In genomic region chr22:27223317-27224177, GRCh38 we compare ENCODE assay signal across 13 cellular contexts.
DNase-seq lines count a peak whose midpoint lies in the region; ATAC-seq and TF ChIP-seq lines count a peak whose summit lies in the region.
"Had no signal": no experiment of that assay in that cellular context is flagged by ENCODE, and none has a peak within 500 bp of the region (broad histone marks: within the 10 kb centered on the region; RNA-seq: fewer than 3 reads in every experiment).

No MANE protein-coding gene starts in this region.

- POLR2A ChIA-PET in PC-3 (lab: Charles Lee; ENCODE audit: unreplicated experiment) = no interaction called here

- no peaks in the 10 kb centered on the region for H3K79me2 ChIP-seq in PC-3 (ENCODE audit: low read length)

- intact Hi-C loops in PC-3 (cut with micrococcal nuclease) = no loop called here
- intact Hi-C loops in sigmoid colon (cut with DNase I) = no loop called here
- intact Hi-C loops in gastrocnemius medialis (cut with DNase I; ENCODE audit: low total_unique reads) = no loop called here
- intact Hi-C loops in prostate gland (cut with DNase I) = no loop called here

- no peak for TF ChIP-seq EP300 in sigmoid colon (IDR thresholded peaks at IDR 0.05)

- no peaks in the 10 kb centered on the region for H3K9me2 ChIP-seq in PC-3 (replicated peaks; ENCODE audit: low read length)

- no TSS peak for BruUV-seq in PC-3 (replicated peaks; lab: Mats Ljungman, UMichigan)

- no peaks in the 10 kb centered on the region for H3K9me3 ChIP-seq in PC-3 (ENCODE audit: low read length)
- H3K9me3 ChIP-seq in sigmoid colon = no peaks in the 10 kb centered on the region
- no peaks in the 10 kb centered on the region for H3K9me3 ChIP-seq in gastrocnemius medialis
- no peaks in the 10 kb centered on the region for H3K9me3 ChIP-seq in prostate gland

- H3K36me3 ChIP-seq in PC-3 (ENCODE audit: low read depth, low read length) (no peaks in the 10 kb centered on the region), sigmoid colon (no peaks in the 10 kb centered on the region), gastrocnemius medialis (no peaks in the 10 kb centered on the region), prostate gland (no peaks in the 10 kb centered on the region)
- H3K36me3 ChIP-seq: neural progenitor cell, tibial nerve had no signal

- no peaks in the 10 kb centered on the region for H3K27me3 ChIP-seq in PC-3 (ENCODE audit: low read length)
- no peaks in the 10 kb centered on the region for H3K27me3 ChIP-seq in sigmoid colon
- H3K27me3 ChIP-seq in gastrocnemius medialis = peaks cover 0 to 6% (median 4%) of the 10 kb centered on the region in 3 donors
- no peaks in the 10 kb centered on the region for H3K27me3 ChIP-seq in prostate gland (replicated peaks; ENCODE audit: insufficient read depth)
- H3K27me3 ChIP-seq: neural progenitor cell had no signal

- no peak overlapping the region for H3K9ac ChIP-seq in PC-3 (ENCODE audit: low read length)
- H3K9ac ChIP-seq: neural progenitor cell had no signal

- no peaks in the 10 kb centered on the region for H3F3A ChIP-seq in PC-3 (ENCODE audit: low read length, unreplicated experiment)

- 38 to 47% methylated on average over 3 of the region's 3 CpGs for WGBS in sigmoid colon, 2 donors
- 36% methylated on average over 3 of the region's 3 CpGs for WGBS in prostate gland

- no peak for ATAC-seq in PC-3
- ATAC-seq in gastrocnemius medialis = no peak

- TF ChIP-seq POLR2A in sigmoid colon (IDR thresholded peaks at IDR 0.05) = no peak
- no peak for TF ChIP-seq POLR2A in gastrocnemius medialis (IDR thresholded peaks at IDR 0.05)
- no peak for TF ChIP-seq POLR2A in prostate gland (IDR thresholded peaks at IDR 0.05)

- TF ChIP-seq CTCF in PC-3 (conservative IDR thresholded peaks at IDR 0.05; ENCODE audit: low read depth, low read length) (no peak), fibroblast of mammary gland (conservative IDR thresholded peaks at IDR 0.05; ENCODE audit: control insufficient read depth, insufficient read depth, low read depth, low read length) (no peak), sigmoid colon (IDR thresholded peaks at IDR 0.05) (no peak), gastrocnemius medialis (IDR thresholded peaks at IDR 0.05 in 4 of 5, conservative IDR thresholded peaks at IDR 0.05 in 1 of 5) (no peak), prostate gland (IDR thresholded peaks at IDR 0.05) (no peak)

- H2AFZ ChIP-seq in PC-3 (ENCODE audit: low read length) = no peak overlapping the region
- H2AFZ ChIP-seq: neural progenitor cell had no signal

- H3K4me3 ChIP-seq in PC-3 (ENCODE audit: low read length) = no peak overlapping the region
- H3K4me3 ChIP-seq in fibroblast of mammary gland (ENCODE audit: control insufficient read depth, low read depth, low read length) = no peak overlapping the region
- no peak overlapping the region for H3K4me3 ChIP-seq in sigmoid colon
- H3K4me3 ChIP-seq in gastrocnemius medialis = no peak overlapping the region
- no peak overlapping the region for H3K4me3 ChIP-seq in prostate gland
- H3K4me3 ChIP-seq: neural progenitor cell, tibial nerve had no signal

- H4K20me1 ChIP-seq in PC-3 (ENCODE audit: low read length) = no peaks in the 10 kb centered on the region

- no peak overlapping the region for H3K4me2 ChIP-seq in PC-3 (ENCODE audit: low read length)
- H3K4me2 ChIP-seq: neural progenitor cell had no signal

- CTCF ChIA-PET in PC-3 (lab: Charles Lee) = no interaction called here

- no peaks in the 10 kb centered on the region for H3K4me1 ChIP-seq in PC-3 (ENCODE audit: insufficient read depth, low read length)
- peaks cover 0 to 32% (median 28%) of the 10 kb centered on the region in 4 donors for H3K4me1 ChIP-seq in sigmoid colon
- H3K4me1 ChIP-seq in gastrocnemius medialis = no peaks in the 10 kb centered on the region
- H3K4me1 ChIP-seq in prostate gland (replicated peaks) = no peaks in the 10 kb centered on the region
- H3K4me1 ChIP-seq: neural progenitor cell had no signal

- H3K27ac ChIP-seq in PC-3 (ENCODE audit: low read length) (no peak overlapping the region), sigmoid colon (peak overlapping the region in 3 of 4 donors; percentile 59 to 66 (median 61)), gastrocnemius medialis (no peak overlapping the region), prostate gland (no peak overlapping the region)
- H3K27ac ChIP-seq: neural progenitor cell had no signal

- DNase-seq in GM03348 (ENCODE audit: low spot score) = peak; percentile 82
- DNase-seq in PC-3 = peak; percentile 3
- peak; percentile 70 for DNase-seq in fibroblast of mammary gland (ENCODE audit: low read depth)
- DNase-seq in sigmoid colon = no peak
- no peak for DNase-seq in ureter (ENCODE audit: low spot score)
- DNase-seq in gastrocnemius medialis = no peak
- no peak for DNase-seq in prostate gland (ENCODE audit: low spot score)
- DNase-seq in middle frontal gyrus (ENCODE audit: extremely low spot score, low spot score) = no peak
- DNase-seq: activated CD8-positive, alpha-beta memory T cell treated with anti-CD3 and anti-CD28 coated beads, Interleukin-2, amount 50 U/mL, for 4 hours; MM.1S; NCI-H748 treated with DMSO at 0.1 percent for 48 hours had no signal

- in situ Hi-C loops in gastrocnemius medialis (cut with MboI; ENCODE audit: low sequenced_read_pairs in 4 of 4) = no loop called here

Comparison
In these comparisons a context has a peak if more than half of its experiments do, and no peak if none do; other contexts are left out.
1. DNase-seq: peak in GM03348 (single experiment), PC-3 (single experiment) and fibroblast of mammary gland (single experiment); none in sigmoid colon (single experiment), ureter (single experiment), gastrocnemius medialis (0 of 2), prostate gland (single experiment) and middle frontal gyrus (single experiment).
2. H3K27ac ChIP-seq: peak in sigmoid colon (3 of 4); none in PC-3 (single experiment), gastrocnemius medialis (0 of 4) and prostate gland (0 of 2).